ENCODE assay signal across 8 cellular contexts in the genomic region with DNA sequence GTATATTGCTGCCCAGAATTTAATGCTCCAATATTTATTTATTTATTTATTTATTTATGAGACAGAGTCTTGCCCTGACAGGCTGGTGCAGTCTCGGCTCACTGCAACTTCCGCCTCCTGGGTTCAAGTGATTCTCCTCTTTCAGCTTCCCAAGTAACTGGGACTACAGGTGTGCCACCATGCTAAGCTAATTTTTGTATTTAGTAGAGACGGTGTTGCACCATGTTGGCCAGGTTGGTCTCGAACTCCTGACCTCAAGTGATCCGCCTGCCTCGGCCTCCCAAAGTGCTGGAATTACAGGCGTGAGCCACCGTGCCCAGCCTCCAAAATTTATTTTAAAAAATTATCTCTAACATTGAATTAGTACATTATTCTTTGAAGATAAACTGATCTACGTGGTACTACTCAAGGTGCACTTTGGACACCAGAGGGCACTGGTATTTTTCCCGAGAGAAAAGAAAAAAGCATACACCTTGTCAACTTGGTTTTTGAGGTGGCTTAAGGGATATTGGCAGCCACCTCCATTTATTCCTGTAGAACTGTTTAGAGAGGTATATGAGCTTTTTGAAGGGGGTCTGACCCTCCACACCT. TPM values are rescaled to one million over a fixed set of nuclear protein-coding genes. Genes with fewer than 3 reads are reported as not detected.
DNase-seq lines count a peak whose midpoint lies in the region; ATAC-seq and TF ChIP-seq lines count a peak whose summit lies in the region.
"Had no signal": no experiment of that assay in that cellular context is flagged by ENCODE, and none has a peak within 500 bp of the region (broad histone marks: within the 10 kb centered on the region; RNA-seq: fewer than 3 reads in every experiment).

No MANE protein-coding gene starts in this region.

- no peaks in the 10 kb centered on the region for H3K27me3 Mint-ChIP-seq in CD4-positive, CD25-positive, alpha-beta regulatory T cell

- H3K27ac Mint-ChIP-seq in CD4-positive, CD25-positive, alpha-beta regulatory T cell = no peak overlapping the region

- no peak overlapping the region for H3K27ac ChIP-seq in CD4-positive, CD25-positive, alpha-beta regulatory T cell (ENCODE audit: insufficient read depth, low read length, poor library complexity, severe bottlenecking)
- H3K27ac ChIP-seq in VCaP = peak overlapping the region; percentile 99

- ATAC-seq in CD4-positive, CD25-positive, alpha-beta regulatory T cell (ENCODE audit: low read depth in 2 of 2) = no peak

- H3K36me3 Mint-ChIP-seq in CD4-positive, CD25-positive, alpha-beta regulatory T cell = peaks cover 7% of the 10 kb centered on the region

- H3K4me3 ChIP-seq in CD4-positive, CD25-positive, alpha-beta regulatory T cell (ENCODE audit: low read depth, low read length) = peak overlapping the region; percentile 98
- H3K4me3 ChIP-seq in GM12865 (ENCODE audit: low read depth, low read length) = no peak overlapping the region

- H3K9me3 ChIP-seq in CD4-positive, CD25-positive, alpha-beta regulatory T cell (ENCODE audit: control insufficient read depth in 2 of 2, low read length in 2 of 2) = no peaks in the 10 kb centered on the region

- peak in 1 of 3 donors; percentile 27 for DNase-seq in CD4-positive, CD25-positive, alpha-beta regulatory T cell
- peak; percentile 25 for DNase-seq in GM12865 (ENCODE audit: low read depth)
- peak; percentile 22 for DNase-seq in kidney tubule cell (ENCODE audit: low spot score)
- no peak for DNase-seq in NCI-H128 (lab: John Stamatoyannopoulos, UW; ENCODE audit: unreplicated experiment)
- DNase-seq in dedifferentiated amniotic fluid mesenchymal stem cell (ENCODE audit: extremely low spot score) = no peak
- no peak for DNase-seq in NCI-H1048 (lab: John Stamatoyannopoulos, UW)
- DNase-seq: NCI-H510A had no signal

- peaks cover 3% of the 10 kb centered on the region for H3K36me3 ChIP-seq in CD4-positive, CD25-positive, alpha-beta regulatory T cell (ENCODE audit: control insufficient read depth, insufficient read depth, low read length)

- peaks cover 0 to 3% (median 0%) of the 10 kb centered on the region in 7 donors for H3K9me3 Mint-ChIP-seq in CD4-positive, CD25-positive, alpha-beta regulatory T cell

- peaks cover 0 to 34% (median 25%) of the 10 kb centered on the region in 4 donors for H3K4me1 Mint-ChIP-seq in CD4-positive, CD25-positive, alpha-beta regulatory T cell

- H3K4me1 ChIP-seq in CD4-positive, CD25-positive, alpha-beta regulatory T cell (ENCODE audit: control insufficient read depth, insufficient read depth, low read length, poor library complexity, severe bottlenecking) = peaks cover 24% of the 10 kb centered on the region

- peak overlapping the region; percentile 88 to 99 (median 96) for H3K4me3 Mint-ChIP-seq in CD4-positive, CD25-positive, alpha-beta regulatory T cell

- H3K27me3 ChIP-seq in CD4-positive, CD25-positive, alpha-beta regulatory T cell (ENCODE audit: control insufficient read depth, insufficient read depth, low read length) = no peaks in the 10 kb centered on the region

- TF ChIP-seq CTCF in GM12865 (IDR thresholded peaks at IDR 0.05; ENCODE audit: insufficient read depth, low read depth, low read length, missing control alignments) (peak; percentile 16), VCaP (conservative IDR thresholded peaks at IDR 0.05) (peak; percentile 63)

RNA-seq across cellular contexts. Expression of a gene that starts 1.4 kb away (rescaled TPM):
- 8.8 TPM for total RNA-seq in CD4-positive, CD25-positive, alpha-beta regulatory T cell
- 10 to 100 TPM in 1 of 4 donors, 1 to 10 TPM in 3; 8.1 to 10.4 (median 9.1) TPM for polyA plus RNA-seq in CD4-positive, CD25-positive, alpha-beta regulatory T cell

RNA-seq across cellular contexts. Expression of a gene that starts 9.8 kb away (rescaled TPM):
- 43.5 TPM for total RNA-seq in CD4-positive, CD25-positive, alpha-beta regulatory T cell
- 1 to 10 TPM; 5.2 to 7.6 (median 5.9) TPM for polyA plus RNA-seq in CD4-positive, CD25-positive, alpha-beta regulatory T cell

Comparison
In these comparisons a context has a peak if more than half of its experiments do, and no peak if none do; other contexts are left out.
1. DNase-seq: peak in GM12865 (single experiment) and kidney tubule cell (single experiment); none in NCI-H128 (single experiment), dedifferentiated amniotic fluid mesenchymal stem cell (single experiment) and NCI-H1048 (single experiment).